ENCODE assay signal across 1 cellular context in the genomic region with DNA sequence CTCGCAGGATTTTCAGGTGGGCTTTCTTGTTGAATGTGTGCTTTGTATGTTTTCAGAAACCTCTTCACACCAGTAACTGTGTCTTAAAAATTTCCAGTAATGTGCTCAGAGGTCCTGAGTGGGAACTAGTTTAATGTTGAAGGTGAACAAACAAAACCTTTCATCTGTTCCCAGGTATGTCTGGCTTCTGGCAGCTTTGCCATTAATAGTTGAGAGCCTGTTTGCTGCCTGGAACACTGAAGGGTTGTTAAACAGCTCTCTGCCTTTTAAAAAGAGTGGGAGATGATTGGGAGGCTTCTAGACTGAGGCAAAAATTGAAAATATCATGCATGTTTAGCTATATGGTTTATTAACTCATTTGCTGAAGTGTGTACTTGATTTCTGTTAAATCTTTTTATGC.
TF ChIP-seq lines count a peak whose summit lies in the region.

No MANE protein-coding gene starts in this region.

TF ChIP-seq in GM23338, 12 proteins besides CTCF, POLR2A, EP300 and RAD21 (continued from another document):
- no peak for TF ChIP-seq REST (IDR thresholded peaks at IDR 0.05; ENCODE audit: unreplicated experiment)
- no peak for TF ChIP-seq ZNF462 (CRISPR knock-in tag; IDR thresholded peaks at IDR 0.05)
- TF ChIP-seq JUNB (IDR thresholded peaks at IDR 0.05; ENCODE audit: unreplicated experiment): no peak
